In the genomic region with DNA sequence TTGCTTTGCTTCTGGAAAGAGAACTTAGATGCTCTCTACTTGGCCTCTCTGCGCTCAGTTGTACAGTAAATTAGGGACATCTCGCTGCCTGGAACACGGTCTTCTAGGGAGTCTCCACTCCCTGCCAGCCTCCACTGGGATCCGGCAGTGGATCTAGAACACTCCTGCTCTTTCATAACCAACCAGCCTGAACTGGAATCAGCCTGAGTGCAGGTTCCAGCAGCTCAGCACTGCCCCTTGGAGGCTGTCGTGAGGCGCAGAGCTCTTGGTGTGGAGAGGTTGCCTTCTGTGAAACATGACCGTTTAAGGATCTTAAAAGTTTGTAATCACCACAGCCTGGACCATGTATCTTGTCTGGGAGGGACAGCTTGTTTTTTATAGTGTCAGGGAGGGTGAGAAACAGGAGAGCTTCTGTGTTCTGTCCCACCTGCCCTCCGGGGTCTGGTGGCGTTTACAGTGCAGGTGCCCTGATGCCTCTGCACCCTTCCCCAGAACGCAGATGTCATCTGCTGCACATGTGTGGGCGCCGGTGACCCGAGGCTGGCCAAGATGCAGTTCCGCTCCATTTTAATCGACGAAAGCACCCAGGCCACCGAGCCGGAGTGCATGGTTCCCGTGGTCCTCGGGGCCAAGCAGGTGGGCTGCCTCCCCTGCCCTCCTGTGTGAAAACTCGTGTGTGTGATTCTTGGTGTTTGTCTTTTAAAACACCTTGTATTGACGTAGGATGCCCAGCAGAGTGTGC, we compare ENCODE assay signal across 8 cellular contexts. TPM values are rescaled to one million over a fixed set of nuclear protein-coding genes. Genes with fewer than 3 reads are reported as not detected.
DNase-seq lines count a peak whose midpoint lies in the region; ATAC-seq and TF ChIP-seq lines count a peak whose summit lies in the region.

No MANE protein-coding gene starts in this region.

- H3K4me1 ChIP-seq in RWPE2 (ENCODE audit: insufficient read depth, poor library complexity, severe bottlenecking) = no peaks in the 10 kb centered on the region
- H3K4me1 ChIP-seq in prostate gland (replicated peaks) = no peaks in the 10 kb centered on the region

- no peak overlapping the region for H3K4me3 Mint-ChIP-seq in stimulated activated naive B cell treated with anti-CD40 and anti-IgM and Interleukin-4, amounts not matched to agents 10 μg/mL and 1 μg/mL and 100 μg/mL, for 72 hours

- no peak overlapping the region for H3K27ac ChIP-seq in RWPE2 (ENCODE audit: poor library complexity, severe bottlenecking)
- H3K27ac ChIP-seq in prostate gland = peak overlapping the region in 1 of 2 donors; percentile 33

- intact Hi-C loops in prostate gland (cut with DNase I) = no loop called here

- H3K4me3 ChIP-seq in GM12875 (ENCODE audit: low read depth, low read length) (no peak overlapping the region), RWPE2 (ENCODE audit: severe bottlenecking) (no peak overlapping the region), fibroblast of villous mesenchyme (ENCODE audit: low read depth, low read length) (no peak overlapping the region), prostate gland (no peak overlapping the region)

- no peak for TF ChIP-seq POLR2A in prostate gland (IDR thresholded peaks at IDR 0.05)

- no peaks in the 10 kb centered on the region for H3K9me3 Mint-ChIP-seq in stimulated activated naive B cell treated with anti-CD40 and anti-IgM and Interleukin-4, amounts not matched to agents 10 μg/mL and 1 μg/mL and 100 μg/mL, for 72 hours

- 77% methylated on average over 22 of the region's 22 CpGs for WGBS in prostate gland

- H3K27me3 ChIP-seq in RWPE2 (ENCODE audit: insufficient read depth, poor library complexity, severe bottlenecking) (no peaks in the 10 kb centered on the region), prostate gland (replicated peaks; ENCODE audit: insufficient read depth) (no peaks in the 10 kb centered on the region)

- TF ChIP-seq CTCF in GM12875 (IDR thresholded peaks at IDR 0.05; ENCODE audit: borderline replicate concordance, insufficient read depth, low read depth, low read length) = peak; percentile 26; the same call in 1 of the 2 replicates
- TF ChIP-seq CTCF in RWPE2 (IDR thresholded peaks at IDR 0.05; ENCODE audit: poor library complexity, severe bottlenecking) = peak; percentile 29
- peak; percentile 47 for TF ChIP-seq CTCF in fibroblast of villous mesenchyme (IDR thresholded peaks at IDR 0.05; ENCODE audit: insufficient read depth, low read depth, low read length)
- TF ChIP-seq CTCF in prostate gland (IDR thresholded peaks at IDR 0.05) = peak in 3 of 4 experiments; percentile 33 to 55 (median 39)

- H3K27ac Mint-ChIP-seq in stimulated activated naive B cell treated with anti-CD40 and anti-IgM and Interleukin-4, amounts not matched to agents 10 μg/mL and 1 μg/mL and 100 μg/mL, for 72 hours = no peak overlapping the region

- peaks cover 6 to 25% of the 10 kb centered on the region in 2 donors for H3K4me1 Mint-ChIP-seq in stimulated activated naive B cell treated with anti-CD40 and anti-IgM and Interleukin-4, amounts not matched to agents 10 μg/mL and 1 μg/mL and 100 μg/mL, for 72 hours

- peaks cover 49 to 54% of the 10 kb centered on the region in 2 donors for H3K36me3 Mint-ChIP-seq in stimulated activated naive B cell treated with anti-CD40 and anti-IgM and Interleukin-4, amounts not matched to agents 10 μg/mL and 1 μg/mL and 100 μg/mL, for 72 hours

- ATAC-seq in RWPE2 (ENCODE audit: low read depth) (peak; percentile 38; the same call in 1 of the 3 replicates), HG03139 (IDR thresholded peaks at IDR 0.05; ENCODE audit: unreplicated experiment) (no peak)
- ATAC-seq in stimulated activated naive B cell treated with anti-CD40 and anti-IgM and Interleukin-4, amounts not matched to agents 10 μg/mL and 1 μg/mL and 100 μg/mL, for 72 hours (replicated peaks) = no peak

- H3K9me3 ChIP-seq in RWPE2 (ENCODE audit: severe bottlenecking) (no peaks in the 10 kb centered on the region), prostate gland (no peaks in the 10 kb centered on the region)

- peak; percentile 38 for DNase-seq in RWPE2 (ENCODE audit: low spot score)
- peak; percentile 46 for DNase-seq in fibroblast of villous mesenchyme (ENCODE audit: low read depth)
- DNase-seq in prostate gland (ENCODE audit: low spot score) = no peak
- DNase-seq in activated CD4-positive, alpha-beta T cell treated with anti-CD3 and anti-CD28 coated beads for 1 hour = no peak
- no peak for DNase-seq in OCI-M2 (lab: John Stamatoyannopoulos, UW; ENCODE audit: unreplicated experiment)
- no peak for DNase-seq in stimulated activated naive B cell treated with anti-CD40 and anti-IgM and Interleukin-4, amounts not matched to agents 10 μg/mL and 1 μg/mL and 100 μg/mL, for 72 hours

- no peaks in the 10 kb centered on the region for H3K27me3 Mint-ChIP-seq in stimulated activated naive B cell treated with anti-CD40 and anti-IgM and Interleukin-4, amounts not matched to agents 10 μg/mL and 1 μg/mL and 100 μg/mL, for 72 hours

- H3K36me3 ChIP-seq in RWPE2 (ENCODE audit: low read depth) = peaks cover 97% of the 10 kb centered on the region
- H3K36me3 ChIP-seq in prostate gland = peaks cover 31 to 69% of the 10 kb centered on the region in 2 donors

RNA-seq across cellular contexts. Expression of gene UPF1, which starts 24.8 kb away (rescaled TPM):
- 49.0 and 51.0 TPM in 2 replicates for total RNA-seq in fibroblast of villous mesenchyme
- 100 to 1,000 TPM; 105 to 171 TPM for total RNA-seq in prostate gland

RNA-seq across cellular contexts. Expression of gene CERS1, which starts 39.4 kb away (rescaled TPM):
- 0.32 and 1.3 TPM in 2 replicates for total RNA-seq in fibroblast of villous mesenchyme
- total RNA-seq in prostate gland = 10 to 100 TPM in 1 of 2 donors, not detected in 1; 38.7 TPM

Comparison
In these comparisons a context has a peak if more than half of its experiments do, and no peak if none do; other contexts are left out.
1. DNase-seq: peak in RWPE2 (single experiment) and fibroblast of villous mesenchyme (single experiment); none in prostate gland (single experiment), activated CD4-positive, alpha-beta T cell treated with anti-CD3 and anti-CD28 coated beads for 1 hour (single experiment), OCI-M2 (single experiment) and stimulated activated naive B cell treated with anti-CD40 and anti-IgM and Interleukin-4, amounts not matched to agents 10 μg/mL and 1 μg/mL and 100 μg/mL, for 72 hours (single experiment).
2. Peak in every context shown above with its lines, with median percentiles within 50 percentile points of each other: CTCF ChIP-seq.